24 cellular contexts compared by ENCODE assay signal in genomic region chr4:107276052-107276451, GRCh38.
A peak's percentile ranks its signal among the peaks of the same experiment; 100 is the strongest.
DNase-seq lines count a peak whose midpoint lies in the region; ATAC-seq and TF ChIP-seq lines count a peak whose summit lies in the region.
"Had no signal": no experiment of that assay in that cellular context is flagged by ENCODE, and none has a peak within 500 bp of the region (broad histone marks: within the 10 kb centered on the region; RNA-seq: fewer than 3 reads in every experiment).

No MANE protein-coding gene starts in this region.

- CTCF ChIA-PET in activated naive CD4-positive, alpha-beta T cell treated with anti-CD3 and anti-CD28 coated beads for 36 hours (lab: Charles Lee) = no interaction called here

- ATAC-seq in HG03460 (IDR thresholded peaks at IDR 0.05; ENCODE audit: unreplicated experiment) = no peak
- ATAC-seq: A549, GM12878, HCT116 had no signal

- H2AFZ ChIP-seq in smooth muscle cell (ENCODE audit: low read depth) = no peak overlapping the region
- H2AFZ ChIP-seq: GM23248 had no signal

- H3K4me3 Mint-ChIP-seq in activated naive CD4-positive, alpha-beta T cell treated with anti-CD3 and anti-CD28 coated beads for 36 hours = no peak overlapping the region
- H3K4me3 Mint-ChIP-seq: CD14-positive monocyte; CD4-positive, alpha-beta T cell; CD8-positive, alpha-beta memory T cell; H9 had no signal

- TF ChIP-seq EP300 in Ishikawa (IDR thresholded peaks at IDR 0.05; ENCODE audit: borderline replicate concordance) = peak; percentile 32; the same call in 1 of the 2 replicates

- no peaks in the 10 kb centered on the region for H4K20me1 ChIP-seq in smooth muscle cell (ENCODE audit: low read depth)
- H4K20me1 ChIP-seq: BLaER1 treated with 17β-estradiol and CSF1 and Interleukin-3, amounts not matched to agents 10 nM and 100 nM had no signal

- H3K27ac ChIP-seq in smooth muscle cell (ENCODE audit: low read depth) = peak overlapping the region; percentile 81
- H3K27ac ChIP-seq: A549; BLaER1 treated with 17β-estradiol and CSF1 and Interleukin-3, amounts not matched to agents 10 nM and 100 nM; GM23248 had no signal

- H3K27ac Mint-ChIP-seq in activated naive CD4-positive, alpha-beta T cell treated with anti-CD3 and anti-CD28 coated beads for 36 hours = no peak overlapping the region
- H3K27ac Mint-ChIP-seq: CD14-positive monocyte; CD4-positive, alpha-beta T cell; CD8-positive, alpha-beta memory T cell; H9 had no signal

- peaks cover 31% of the 10 kb centered on the region for H3F3A ChIP-seq in smooth muscle cell (ENCODE audit: low read depth)

- no peaks in the 10 kb centered on the region for H3K9me3 ChIP-seq in smooth muscle cell (replicated peaks; ENCODE audit: low read depth)
- H3K9me3 ChIP-seq: A549; BE2C; BLaER1 treated with 17β-estradiol and CSF1 and Interleukin-3, amounts not matched to agents 10 nM and 100 nM had no signal

- H3K27me3 Mint-ChIP-seq in activated naive CD4-positive, alpha-beta T cell treated with anti-CD3 and anti-CD28 coated beads for 36 hours (ENCODE audit: low read depth) = peaks cover 2% of the 10 kb centered on the region

- no peaks in the 10 kb centered on the region for H3K36me3 Mint-ChIP-seq in activated naive CD4-positive, alpha-beta T cell treated with anti-CD3 and anti-CD28 coated beads for 36 hours (ENCODE audit: low read depth)
- H3K36me3 Mint-ChIP-seq: CD14-positive monocyte; CD8-positive, alpha-beta memory T cell had no signal

- H3K4me2 ChIP-seq in smooth muscle cell = peak overlapping the region; percentile 86
- H3K4me2 ChIP-seq: A549; BLaER1 treated with 17β-estradiol and CSF1 and Interleukin-3, amounts not matched to agents 10 nM and 100 nM had no signal

- no peak for TF ChIP-seq CTCF in smooth muscle cell (IDR thresholded peaks at IDR 0.05; ENCODE audit: borderline replicate concordance, insufficient read depth, poor library complexity, severe bottlenecking)

- H3K4me1 Mint-ChIP-seq in activated naive CD4-positive, alpha-beta T cell treated with anti-CD3 and anti-CD28 coated beads for 36 hours (ENCODE audit: low read depth) = no peaks in the 10 kb centered on the region
- H3K4me1 Mint-ChIP-seq: CD14-positive monocyte; CD8-positive, alpha-beta memory T cell had no signal

- no peaks in the 10 kb centered on the region for H3K9me3 Mint-ChIP-seq in activated naive CD4-positive, alpha-beta T cell treated with anti-CD3 and anti-CD28 coated beads for 36 hours
- H3K9me3 Mint-ChIP-seq: CD4-positive, alpha-beta T cell; H9 had no signal

- H3K4me3 ChIP-seq in smooth muscle cell = no peak overlapping the region
- H3K4me3 ChIP-seq: A549; BLaER1 treated with 17β-estradiol and CSF1 and Interleukin-3, amounts not matched to agents 10 nM and 100 nM; GM12878; GM23248 had no signal

- peak; percentile 64 for DNase-seq in amniotic epithelial cell (ENCODE audit: low read depth)
- peak; percentile 75 for DNase-seq in iris pigment epithelial cell (ENCODE audit: low read depth)
- no peak for DNase-seq in smooth muscle cell (lab: John Stamatoyannopoulos, UW; ENCODE audit: unreplicated experiment)
- no peak for DNase-seq in T-helper 9 cell
- no peak for DNase-seq in activated naive CD4-positive, alpha-beta T cell treated with anti-CD3 and anti-CD28 coated beads for 36 hours
- DNase-seq: 8988T; ACHN; AML-193; BE2C; CD4-positive, alpha-beta T cell; CD8-positive, alpha-beta memory T cell; DMS 273 treated with DMSO at 0.1 percent for 48 hours; DMS79; EL; GDM1; GM23248; H9 had no signal

- intact Hi-C loops in activated naive CD4-positive, alpha-beta T cell treated with anti-CD3 and anti-CD28 coated beads for 36 hours (cut with micrococcal nuclease) = no loop called here

- peaks cover 45% of the 10 kb centered on the region for H3K4me1 ChIP-seq in smooth muscle cell (ENCODE audit: low read depth)
- H3K4me1 ChIP-seq: A549; BE2C; BLaER1 treated with 17β-estradiol and CSF1 and Interleukin-3, amounts not matched to agents 10 nM and 100 nM had no signal

- no peak overlapping the region for H3K9ac ChIP-seq in smooth muscle cell (ENCODE audit: low read depth)
- H3K9ac ChIP-seq: BLaER1 treated with 17β-estradiol and CSF1 and Interleukin-3, amounts not matched to agents 10 nM and 100 nM; GM23248 had no signal

- no peaks in the 10 kb centered on the region for H3K27me3 ChIP-seq in smooth muscle cell (ENCODE audit: low read depth)
- H3K27me3 ChIP-seq: BE2C; BLaER1 treated with 17β-estradiol and CSF1 and Interleukin-3, amounts not matched to agents 10 nM and 100 nM had no signal

- peaks cover 64% of the 10 kb centered on the region for H3K79me2 ChIP-seq in smooth muscle cell (ENCODE audit: low read depth)

- H3K36me3 ChIP-seq in smooth muscle cell (ENCODE audit: low read depth) = no peaks in the 10 kb centered on the region
- H3K36me3 ChIP-seq: BE2C; BLaER1 treated with 17β-estradiol and CSF1 and Interleukin-3, amounts not matched to agents 10 nM and 100 nM had no signal

- no peak for TF ChIP-seq RAD21 in Ishikawa (IDR thresholded peaks at IDR 0.05; ENCODE audit: low read depth)

TF ChIP-seq in Ishikawa, 13 proteins besides CTCF, POLR2A, EP300 and RAD21:
- TF ChIP-seq CEBPB (IDR thresholded peaks at IDR 0.05) (peak; percentile 59), MAX (IDR thresholded peaks at IDR 0.05) (no peak)

Comparison
In these comparisons a context has a peak if more than half of its experiments do, and no peak if none do; other contexts are left out.
1. DNase-seq: peak in amniotic epithelial cell (single experiment) and iris pigment epithelial cell (single experiment); none in smooth muscle cell (single experiment), T-helper 9 cell (single experiment) and activated naive CD4-positive, alpha-beta T cell treated with anti-CD3 and anti-CD28 coated beads for 36 hours (single experiment).